In the genomic region with DNA sequence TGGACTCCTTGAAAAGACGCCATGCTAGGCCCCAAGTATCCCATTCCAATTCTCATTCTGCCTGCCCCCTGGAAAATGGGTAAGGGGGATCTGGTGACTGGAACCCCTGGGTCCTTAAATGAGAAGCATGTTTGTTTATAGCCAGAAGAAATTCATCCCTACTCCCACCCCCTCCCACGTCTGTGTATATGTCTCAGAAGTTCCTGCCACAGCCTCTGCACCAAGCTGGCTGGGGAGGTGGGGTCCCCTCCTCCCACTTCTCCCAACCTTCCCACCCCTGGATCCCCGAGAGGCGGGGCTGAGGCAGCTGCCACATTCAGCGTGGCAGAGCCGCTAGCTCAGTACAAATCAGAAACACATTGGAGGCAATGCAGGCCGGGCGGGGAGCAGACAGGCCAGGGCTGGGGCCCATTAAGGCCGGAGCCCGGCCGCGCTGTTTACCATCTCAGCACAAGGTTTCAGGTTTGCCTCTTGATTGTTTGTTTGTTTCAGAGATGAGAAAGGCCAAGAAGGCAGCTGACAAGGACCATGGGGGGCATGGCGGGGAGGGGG, we compare ENCODE assay signal across 16 cellular contexts.
"Had no signal": no experiment of that assay in that cellular context is flagged by ENCODE, and none has a peak within 500 bp of the region (broad histone marks: within the 10 kb centered on the region; RNA-seq: fewer than 3 reads in every experiment).

No MANE protein-coding gene starts in this region.

- H3K4me3 ChIP-seq: esophagus muscularis mucosa, thyroid gland had no signal

- H3K27me3 ChIP-seq: esophagus muscularis mucosa, thyroid gland had no signal

- H3K27ac Mint-ChIP-seq: activated B cell treated with CpG ODN at 0.5 μM for 24 hours; activated CD8-positive, alpha-beta T cell treated with anti-CD3 and anti-CD28 coated beads for 36 hours; activated naive CD4-positive, alpha-beta T cell treated with anti-CD3 and anti-CD28 coated beads, Interleukin-2, amount 50 U/mL, for 24 hours; stimulated activated naive B cell treated with anti-CD40 and anti-IgM and Interleukin-4, amounts not matched to agents 10 μg/mL and 1 μg/mL and 100 μg/mL, for 72 hours had no signal

- H3K4me1 Mint-ChIP-seq: activated B cell treated with CpG ODN at 0.5 μM for 24 hours; activated naive CD4-positive, alpha-beta T cell treated with anti-CD3 and anti-CD28 coated beads, Interleukin-2, amount 50 U/mL, for 24 hours had no signal

- H3K36me3 Mint-ChIP-seq: activated naive CD4-positive, alpha-beta T cell treated with anti-CD3 and anti-CD28 coated beads, Interleukin-2, amount 50 U/mL, for 24 hours; stimulated activated naive B cell treated with anti-CD40 and anti-IgM and Interleukin-4, amounts not matched to agents 10 μg/mL and 1 μg/mL and 100 μg/mL, for 72 hours had no signal

- H3K27me3 Mint-ChIP-seq: activated CD8-positive, alpha-beta T cell treated with anti-CD3 and anti-CD28 coated beads for 36 hours; activated naive CD4-positive, alpha-beta T cell treated with anti-CD3 and anti-CD28 coated beads, Interleukin-2, amount 50 U/mL, for 24 hours had no signal

- H3K9me3 Mint-ChIP-seq: activated B cell treated with CpG ODN at 0.5 μM for 24 hours; activated CD8-positive, alpha-beta T cell treated with anti-CD3 and anti-CD28 coated beads for 36 hours; activated naive CD4-positive, alpha-beta T cell treated with anti-CD3 and anti-CD28 coated beads, Interleukin-2, amount 50 U/mL, for 24 hours; activated T-cell treated with anti-CD3 and anti-CD28 coated beads, Interleukin-2, amount 50 U/mL, for 4 hours; stimulated activated naive B cell treated with anti-CD40 and anti-IgM and Interleukin-4, amounts not matched to agents 10 μg/mL and 1 μg/mL and 100 μg/mL, for 72 hours had no signal

- DNase-seq: activated B cell treated with CpG ODN at 0.5 μM for 24 hours; activated CD4-positive, alpha-beta T cell treated with anti-CD3 and anti-CD28 coated beads for 48 hours; activated CD8-positive, alpha-beta T cell treated with anti-CD3 and anti-CD28 coated beads for 36 hours; activated effector memory CD4-positive, alpha-beta T cell treated with Interleukin-2 at 50 U/mL for 16 hours; activated T-cell treated with anti-CD3 and anti-CD28 coated beads, Interleukin-2, amount 50 U/mL, for 4 hours; hypothalamus; midbrain; retina; stimulated activated CD4-positive, alpha-beta T cell treated with anti-CD3 and anti-CD28 coated beads, Interleukin-15, amount 100 ng/mL, for 24 hours; stimulated activated CD4-positive, alpha-beta T cell treated with anti-CD3 and anti-CD28 coated beads, Interleukin-4, amount 100 ng/mL, for 1 hour; stimulated activated naive B cell treated with anti-CD40 and anti-IgM and Interleukin-4, amounts not matched to agents 10 μg/mL and 1 μg/mL and 100 μg/mL, for 72 hours; T-helper 2 cell; thyroid gland had no signal

- H3K27ac ChIP-seq: esophagus muscularis mucosa, neutrophil, thyroid gland had no signal

- H3K36me3 ChIP-seq: esophagus muscularis mucosa, neutrophil, thyroid gland had no signal

- H3K4me3 Mint-ChIP-seq: activated B cell treated with CpG ODN at 0.5 μM for 24 hours; activated CD8-positive, alpha-beta T cell treated with anti-CD3 and anti-CD28 coated beads for 36 hours; activated naive CD4-positive, alpha-beta T cell treated with anti-CD3 and anti-CD28 coated beads, Interleukin-2, amount 50 U/mL, for 24 hours; activated T-cell treated with anti-CD3 and anti-CD28 coated beads, Interleukin-2, amount 50 U/mL, for 4 hours; stimulated activated naive B cell treated with anti-CD40 and anti-IgM and Interleukin-4, amounts not matched to agents 10 μg/mL and 1 μg/mL and 100 μg/mL, for 72 hours had no signal

- H3K9me3 ChIP-seq: esophagus muscularis mucosa, neutrophil, thyroid gland had no signal
